Comparison of ENCODE assay signal across 27 cellular contexts in the genomic region with DNA sequence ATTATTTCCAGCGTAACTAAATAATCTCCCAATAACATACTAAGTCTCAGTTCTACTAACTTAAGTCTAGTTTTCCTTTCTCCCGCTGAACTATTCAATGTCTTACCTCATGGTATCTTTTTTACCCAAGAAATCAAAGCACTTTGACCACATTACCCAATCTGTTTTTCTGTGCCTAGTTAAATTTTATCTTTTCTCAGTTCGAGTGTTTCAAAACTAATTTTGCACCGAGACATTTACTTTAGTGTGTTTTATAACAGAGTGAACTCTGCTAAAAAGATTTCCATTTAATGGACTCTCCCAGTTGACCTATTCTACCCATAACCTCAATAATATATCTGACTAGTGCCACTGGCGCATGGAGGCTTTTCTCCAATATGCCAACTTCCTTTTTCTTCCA.
"Had no signal": no experiment of that assay in that cellular context is flagged by ENCODE, and none has a peak within 500 bp of the region (broad histone marks: within the 10 kb centered on the region; RNA-seq: fewer than 3 reads in every experiment).

No MANE protein-coding gene starts in this region.

- H3K27ac ChIP-seq: heart right ventricle, hepatocyte, left lung, pancreas, prostate gland, skin epidermis, stomach, thoracic aorta, tibial artery, upper lobe of right lung had no signal

- H3K4me3 ChIP-seq: heart right ventricle, hepatocyte, left lung, mucosa of descending colon, pancreas, prostate gland, skin epidermis, stomach, thoracic aorta, tibial artery, upper lobe of right lung had no signal

- H3K9me3 ChIP-seq: heart right ventricle, left lung, mucosa of descending colon, pancreas, prostate gland, stomach, thoracic aorta, tibial artery, upper lobe of right lung had no signal

- H3K79me2 ChIP-seq: hepatocyte had no signal

- H3K4me2 ChIP-seq: hepatocyte had no signal

- DNase-seq: heart right ventricle; islet precursor cell; kidney glomerular epithelial cell; left cardiac atrium; left lung; midbrain; mucosa of descending colon; naive thymus-derived CD4-positive, alpha-beta T cell; pancreas; posterior cingulate gyrus; stimulated activated CD4-positive, alpha-beta T cell treated with anti-CD3 and anti-CD28 coated beads, Interleukin-12 subunit alpha, Interleukin-12 subunit beta, amount 100 ng/mL, for 4 hours; stimulated activated CD4-positive, alpha-beta T cell treated with anti-CD3 and anti-CD28 coated beads, Interleukin-15, amount 100 ng/mL, for 24 hours; stimulated activated CD4-positive, alpha-beta T cell treated with anti-CD3 and anti-CD28 coated beads, Interleukin-2, amount 100 ng/mL, for 24 hours; stimulated activated CD4-positive, alpha-beta T cell treated with anti-CD3 and anti-CD28 coated beads, Interleukin-4, amount 100 ng/mL, for 1 hour; stimulated activated naive B cell treated with anti-CD40 and anti-IgM and Interleukin-4, amounts not matched to agents 10 μg/mL and 1 μg/mL and 100 μg/mL, for 72 hours; stimulated activated naive CD8-positive, alpha-beta T cell treated with anti-CD3 and anti-CD28 coated beads, Interleukin-15, Interleukin-2, amounts not matched to agents 100 U/mL and 50 U/mL, for 24 hours; stomach; tibial artery; trophoblast cell; upper lobe of right lung had no signal

- FAIRE-seq: pancreas, urothelium cell line had no signal

- ATAC-seq: heart right ventricle; left cardiac atrium; left lung; mucosa of descending colon; naive thymus-derived CD4-positive, alpha-beta T cell; natural killer cell treated with Interleukin-12 subunit alpha and Interleukin-12 subunit beta and Interleukin-15 and Interleukin-18, amount 100 ng/mL, for 72 hours; pancreas; sciatic nerve; stimulated activated naive B cell treated with anti-CD40 and anti-IgM and Interleukin-4, amounts not matched to agents 10 μg/mL and 1 μg/mL and 100 μg/mL, for 72 hours; stimulated activated naive CD8-positive, alpha-beta T cell treated with anti-CD3 and anti-CD28 coated beads, Interleukin-15, Interleukin-2, amounts not matched to agents 100 U/mL and 50 U/mL, for 24 hours; upper lobe of right lung had no signal

- H2AFZ ChIP-seq: hepatocyte had no signal

- H3K36me3 ChIP-seq: heart right ventricle, left lung, pancreas, prostate gland, stomach, thoracic aorta, tibial artery, upper lobe of right lung had no signal

- H3K4me1 ChIP-seq: pancreas, prostate gland, tibial artery, upper lobe of right lung had no signal

- H3K27me3 ChIP-seq: heart right ventricle, hepatocyte, left lung, pancreas, stomach, upper lobe of right lung had no signal
